In the genomic region with DNA sequence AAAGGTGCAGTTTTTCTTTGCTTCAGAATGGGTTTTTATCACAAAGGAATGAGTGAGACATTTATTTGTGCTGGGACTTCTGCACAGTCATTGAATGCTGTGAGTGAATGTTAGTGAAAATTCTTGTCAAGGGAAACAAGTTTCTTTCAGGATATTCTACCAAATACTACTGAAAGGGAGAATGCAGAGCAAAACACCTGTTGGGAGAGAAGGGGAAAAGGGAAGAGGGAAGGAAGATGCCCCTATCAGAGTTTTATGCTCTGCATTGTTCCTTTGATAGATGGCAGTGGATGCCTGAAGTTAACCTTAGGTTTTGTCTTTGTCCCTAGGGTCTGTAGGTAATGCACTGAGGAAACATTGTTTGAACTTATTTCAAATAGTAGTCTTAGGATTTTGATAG, we compare ENCODE assay signal across 7 cellular contexts. TPM values are rescaled to one million over a fixed set of nuclear protein-coding genes. Genes with fewer than 3 reads are reported as not detected.
A peak's percentile ranks its signal among the peaks of the same experiment; 100 is the strongest.
DNase-seq lines count a peak whose midpoint lies in the region; ATAC-seq, FAIRE-seq and TF ChIP-seq lines count a peak whose summit lies in the region.
"Had no signal": no experiment of that assay in that cellular context is flagged by ENCODE, and none has a peak within 500 bp of the region (broad histone marks: within the 10 kb centered on the region; RNA-seq: fewer than 3 reads in every experiment).

No MANE protein-coding gene starts in this region.

- CTCF ChIA-PET in GM12878 (lab: Yijun Ruan, JAX), result interaction anchor here (4.6 kb wide), 1 partner anchor 55 kb away, joined by 34 read pairs; the partner anchor contains the start of gene MRM1

- H2AFZ ChIP-seq in Loucy (ENCODE audit: low read length) (no peak overlapping the region), GM12878 (ENCODE audit: control insufficient read depth, low read depth, low read length) (no peak overlapping the region)

- H3K27me3 ChIP-seq in Loucy (ENCODE audit: insufficient read depth, low read length, poor library complexity, severe bottlenecking), result no peaks in the 10 kb centered on the region
- H3K27me3 ChIP-seq in GM12878 (replicated peaks in 1 of 2; ENCODE audit: control insufficient read depth in 2 of 2, insufficient read depth in 2 of 2, low read length in 1 of 2), result no peaks in the 10 kb centered on the region
- H3K27me3 ChIP-seq in psoas muscle (ENCODE audit: insufficient read depth in 3 of 3, low read length in 2 of 3), result no peaks in the 10 kb centered on the region
- H3K27me3 ChIP-seq: foreskin keratinocyte had no signal

- FAIRE-seq in GM12878 (lab: Jason Lieb, UNC), result no peak

- H3K27ac ChIP-seq in GM12878 (ENCODE audit: control insufficient read depth, insufficient read depth) (no peak overlapping the region), psoas muscle (peak overlapping the region; percentile 100)
- H3K27ac ChIP-seq: foreskin keratinocyte had no signal

- H4K20me1 ChIP-seq in Loucy (ENCODE audit: insufficient read depth, low read length, poor library complexity, severe bottlenecking) (peaks cover 67% of the 10 kb centered on the region), GM12878 (ENCODE audit: control insufficient read depth, insufficient read depth) (no peaks in the 10 kb centered on the region; the same call in 1 of the 2 replicates)

- no peak for ATAC-seq in GM12878
- ATAC-seq in psoas muscle, result no peak
- no peak for ATAC-seq in HG02588 (IDR thresholded peaks at IDR 0.05; ENCODE audit: unreplicated experiment)
- ATAC-seq in HG03520 (IDR thresholded peaks at IDR 0.05; ENCODE audit: unreplicated experiment), result no peak
- ATAC-seq: foreskin keratinocyte had no signal

- no peaks in the 10 kb centered on the region for H3K36me3 ChIP-seq in Loucy (ENCODE audit: insufficient read depth, low read length)
- no peaks in the 10 kb centered on the region; a peak in 1 of 4 replicates for H3K36me3 ChIP-seq in GM12878 (ENCODE audit: control insufficient read depth in 2 of 2, insufficient read depth in 2 of 2, low read length in 1 of 2)
- H3K36me3 ChIP-seq in psoas muscle (ENCODE audit: insufficient read depth in 1 of 2, low read depth in 1 of 2), result peaks cover 2 to 14% of the 10 kb centered on the region in 2 donors

- RAD21 ChIA-PET in GM12878 (lab: Charles Lee; ENCODE audit: unreplicated experiment), result no interaction called here

- SMC1A ChIA-PET in GM12878 (lab: Charles Lee; ENCODE audit: uncharacterized antibody, unreplicated experiment), result interaction anchor here (1.6 kb wide), 1 partner anchor 18 kb away, joined by 3 read pairs; no protein-coding TSS in a partner anchor

- POLR2A ChIA-PET in GM12878 (lab: Charles Lee), result interaction anchor here (0.6 to 4.9 kb wide), 4 partner anchors 11 to 54 kb away, joined by 3 to 28 read pairs (median 4); partner anchors contain the start of gene MRM1

- H3K4me2 ChIP-seq in Loucy (ENCODE audit: low read depth, low read length, poor library complexity, severe bottlenecking), result peak overlapping the region; percentile 97
- H3K4me2 ChIP-seq in GM12878 (ENCODE audit: control insufficient read depth, insufficient read depth), result peak overlapping the region; percentile 39; the same call in 1 of the 2 replicates

- H3K4me1 ChIP-seq in Loucy (ENCODE audit: insufficient read depth, low read length, poor library complexity, severe bottlenecking) (peaks cover 36% of the 10 kb centered on the region), GM12878 (ENCODE audit: control insufficient read depth, insufficient read depth, low read length) (peaks cover 16% of the 10 kb centered on the region; the same call in 1 of the 2 replicates), psoas muscle (peaks cover 60% of the 10 kb centered on the region)

- H3K9ac ChIP-seq in Loucy (ENCODE audit: low read depth, low read length, poor library complexity, severe bottlenecking), result peak overlapping the region; percentile 98
- H3K9ac ChIP-seq in GM12878 (ENCODE audit: control insufficient read depth, insufficient read depth, low read length), result no peak overlapping the region

- in situ Hi-C loops in GM12878 (cut with MboI), result no loop called here

- intact Hi-C loops in GM12878 (cut with micrococcal nuclease; ENCODE audit: unreplicated experiment), result loop anchor here (5.0 kb wide), 1 partner anchor 55 kb away; the partner anchor contains the start of gene MRM1
- intact Hi-C loops in psoas muscle (cut with DNase I), result no loop called here

- TF ChIP-seq CTCF in Loucy (conservative IDR thresholded peaks at IDR 0.05; ENCODE audit: low read length) (no peak), GM12878 (IDR thresholded peaks at IDR 0.05 in 2 of 3, conservative IDR thresholded peaks at IDR 0.05 in 1 of 3; ENCODE audit: control insufficient read depth in 2 of 3, extremely low read depth in 1 of 3, insufficient read depth in 1 of 3, low read depth in 3 of 3, low read length in 3 of 3) (no peak), psoas muscle (IDR thresholded peaks at IDR 0.05) (no peak)

- no peak for TF ChIP-seq RAD21 in GM12878 (IDR thresholded peaks at IDR 0.05; ENCODE audit: insufficient read depth, low read depth, low read length)

- H3K9me2 ChIP-seq in Loucy (replicated peaks; ENCODE audit: low read depth, low read length), result no peaks in the 10 kb centered on the region

- H3K9me3 ChIP-seq in Loucy (ENCODE audit: insufficient read depth, low read depth, low read length) (no peaks in the 10 kb centered on the region), GM12878 (replicated peaks; ENCODE audit: control insufficient read depth, insufficient read depth, low read length) (no peaks in the 10 kb centered on the region), psoas muscle (no peaks in the 10 kb centered on the region)

- H3K79me2 ChIP-seq in Loucy (ENCODE audit: insufficient read depth, low read length), result peaks cover 90% of the 10 kb centered on the region
- H3K79me2 ChIP-seq in GM12878 (ENCODE audit: control insufficient read depth, insufficient read depth, low read length), result peaks cover 62% of the 10 kb centered on the region

- DNase-seq in GM12878 (ENCODE audit: low read depth, low spot score), result no peak
- DNase-seq in psoas muscle, result no peak
- DNase-seq: foreskin keratinocyte, NCI-H2171 had no signal

- TF ChIP-seq EP300 in GM12878 (IDR thresholded peaks at IDR 0.05; ENCODE audit: borderline replicate concordance in 1 of 2, control insufficient read depth in 1 of 2, low read depth in 2 of 2, low read length in 2 of 2), result no peak

- no TSS peak for BruUV-seq in GM12878 (replicated peaks; lab: Mats Ljungman, UMichigan)

- H3F3A ChIP-seq in Loucy (ENCODE audit: low read depth), result peaks cover 12% of the 10 kb centered on the region; the same call in 1 of the 2 replicates

- no peak for TF ChIP-seq POLR2A in GM12878 (IDR thresholded peaks at IDR 0.05; ENCODE audit: low read depth, low read length)

- H3K4me3 ChIP-seq in Loucy (ENCODE audit: low read length, poor library complexity, severe bottlenecking) (peak overlapping the region; percentile 99), GM12878 (no peak overlapping the region; the same call in 1 of the 2 replicates), psoas muscle (peak overlapping the region; percentile 88)

RNA-seq across cellular contexts. Expression of gene GGNBP2, which starts 3.1 kb away (rescaled TPM):
- 121 and 134 TPM in 2 replicates for total RNA-seq in GM12878 (2013; cell fraction: nucleolus; rRNA removed)
- 46.7 and 54.2 TPM in 2 replicates for total RNA-seq in GM12878 (2014; rRNA removed)
- 61.5 and 62.2 TPM in 2 replicates for total RNA-seq in GM12878 (2014; rRNA removed; fragmentation: Illumina TruSeq; extraction: Trizol)
- total RNA-seq in GM12878 (2021), result 49.9 and 54.4 TPM in 2 replicates
- 33.7 TPM for polyA plus RNA-seq in GM12878 (2011; ENCODE audit: low read depth)
- polyA plus RNA-seq in GM12878 (2011; rRNA removed), result 75.2 and 82.0 TPM in 2 replicates
- 58.5 and 61.0 TPM in 2 replicates for polyA plus RNA-seq in GM12878 (2011; cell fraction: cytosol; rRNA removed)
- 94.2 and 94.6 TPM in 2 replicates for polyA plus RNA-seq in GM12878 (2011; cell fraction: nucleus; rRNA removed)
- 38.7 and 52.0 TPM in 2 replicates for polyA plus RNA-seq in GM12878 (2012)
- polyA plus RNA-seq in GM12878 (2014; fragmentation: Illumina TruSeq; extraction: Trizol), result 72.3 and 85.6 TPM in 2 replicates
- polyA plus RNA-seq in GM12878 (2014; fragmentation: Nextera tagmentation; extraction: Ambion mirVana), result 10 to 100 TPM; 36.3 to 36.4 TPM
- 51.3 and 53.3 TPM in 2 replicates for polyA plus RNA-seq in GM12878 (2014; rRNA removed)
- polyA plus RNA-seq in GM12878 (2016; fragmentation: Nextera tagmentation; extraction: Ambion mirVana), result 10 to 100 TPM; 40.2 to 41.3 TPM
- polyA minus RNA-seq in GM12878 (2011; rRNA and poly(A)+ RNA removed), result 76.2 and 103 TPM in 2 replicates
- 12.8 and 20.0 TPM in 2 replicates for polyA minus RNA-seq in GM12878 (2011; cell fraction: cytosol; rRNA and poly(A)+ RNA removed)
- polyA minus RNA-seq in GM12878 (2011; cell fraction: nucleus; rRNA and poly(A)+ RNA removed), result 30.2 and 49.7 TPM in 2 replicates
- 10 to 100 TPM; 35.6 to 54.4 (median 39.7) TPM for total RNA-seq in psoas muscle
- 10 to 100 TPM; 29.2 to 44.6 (median 40.0) TPM for polyA plus RNA-seq in psoas muscle

RNA-seq across cellular contexts. Expression of gene PIGW, which starts 13.0 kb away (rescaled TPM):
- 7.9 and 10.7 TPM in 2 replicates for total RNA-seq in GM12878 (2013; cell fraction: nucleolus; rRNA removed)
- total RNA-seq in GM12878 (2014; rRNA removed), result 11.4 and 11.8 TPM in 2 replicates
- 11.1 and 12.3 TPM in 2 replicates for total RNA-seq in GM12878 (2014; rRNA removed; fragmentation: Illumina TruSeq; extraction: Trizol)
- 12.9 and 15.3 TPM in 2 replicates for total RNA-seq in GM12878 (2021)
- 9.9 TPM for polyA plus RNA-seq in GM12878 (2011; ENCODE audit: low read depth)
- 13.6 and 15.1 TPM in 2 replicates for polyA plus RNA-seq in GM12878 (2011; rRNA removed)
- 7.4 and 7.6 TPM in 2 replicates for polyA plus RNA-seq in GM12878 (2011; cell fraction: cytosol; rRNA removed)
- polyA plus RNA-seq in GM12878 (2011; cell fraction: nucleus; rRNA removed), result 3.3 and 4.4 TPM in 2 replicates
- 6.6 and 9.8 TPM in 2 replicates for polyA plus RNA-seq in GM12878 (2012)
- polyA plus RNA-seq in GM12878 (2014; fragmentation: Illumina TruSeq; extraction: Trizol), result 21.5 and 26.1 TPM in 2 replicates
- 1 to 10 TPM; 6.0 to 9.5 TPM for polyA plus RNA-seq in GM12878 (2014; fragmentation: Nextera tagmentation; extraction: Ambion mirVana)
- polyA plus RNA-seq in GM12878 (2014; rRNA removed), result 13.7 and 13.9 TPM in 2 replicates
- 10 to 100 TPM; 24.4 to 31.5 TPM for polyA plus RNA-seq in GM12878 (2016; fragmentation: Nextera tagmentation; extraction: Ambion mirVana)
- 2.8 and 3.5 TPM in 2 replicates for polyA minus RNA-seq in GM12878 (2011; rRNA and poly(A)+ RNA removed)
- 2.1 and 3.1 TPM in 2 replicates for polyA minus RNA-seq in GM12878 (2011; cell fraction: cytosol; rRNA and poly(A)+ RNA removed)
- 3.7 and 5.7 TPM in 2 replicates for polyA minus RNA-seq in GM12878 (2011; cell fraction: nucleus; rRNA and poly(A)+ RNA removed)
- total RNA-seq in psoas muscle, result 10 to 100 TPM in 3 of 4 donors, 1 to 10 TPM in 1; 6.2 to 14.9 (median 10.6) TPM
- polyA plus RNA-seq in psoas muscle, result 10 to 100 TPM in 2 of 3 donors, 1 to 10 TPM in 1; 5.5 to 18.0 (median 16.8) TPM

RNA-seq across cellular contexts. Expression of gene MYO19, which starts 13.1 kb away (rescaled TPM):
- total RNA-seq in GM12878 (2013; cell fraction: nucleolus; rRNA removed), result 272 and 301 TPM in 2 replicates
- total RNA-seq in GM12878 (2014; rRNA removed) (94.1 and 99.9 TPM in 2 replicates), GM12878 (2014; rRNA removed; fragmentation: Illumina TruSeq; extraction: Trizol) (62.5 and 63.8 TPM in 2 replicates), GM12878 (2021) (72.1 and 94.0 TPM in 2 replicates), psoas muscle (10 to 100 TPM; 10.1 to 19.2 (median 13.7) TPM)
- polyA plus RNA-seq in GM12878 (2011; ENCODE audit: low read depth), result 31.7 TPM
- polyA plus RNA-seq in GM12878 (2011; rRNA removed) (39.7 and 71.7 TPM in 2 replicates), GM12878 (2014; fragmentation: Illumina TruSeq; extraction: Trizol) (59.1 and 76.8 TPM in 2 replicates), GM12878 (2014; fragmentation: Nextera tagmentation; extraction: Ambion mirVana) (10 to 100 TPM; 11.4 to 12.2 TPM), GM12878 (2014; rRNA removed) (103 and 109 TPM in 2 replicates), GM12878 (2016; fragmentation: Nextera tagmentation; extraction: Ambion mirVana) (10 to 100 TPM; 39.9 to 45.4 TPM), psoas muscle (10 to 100 TPM; 13.9 to 28.7 (median 15.2) TPM)
- polyA plus RNA-seq in GM12878 (2011; cell fraction: cytosol; rRNA removed), result 70.5 and 91.2 TPM in 2 replicates
- polyA plus RNA-seq in GM12878 (2011; cell fraction: nucleus; rRNA removed), result 584 and 632 TPM in 2 replicates
- 30.5 and 32.5 TPM in 2 replicates for polyA plus RNA-seq in GM12878 (2012)
- 103 and 116 TPM in 2 replicates for polyA minus RNA-seq in GM12878 (2011; rRNA and poly(A)+ RNA removed)
- 27.9 and 44.6 TPM in 2 replicates for polyA minus RNA-seq in GM12878 (2011; cell fraction: cytosol; rRNA and poly(A)+ RNA removed)
- polyA minus RNA-seq in GM12878 (2011; cell fraction: nucleus; rRNA and poly(A)+ RNA removed), result 149 and 242 TPM in 2 replicates

RNA-seq across cellular contexts. Expression of gene DHRS11, which starts 43.9 kb away (rescaled TPM):
- total RNA-seq in GM12878 (2013; cell fraction: nucleolus; rRNA removed), result 13.4 and 16.1 TPM in 2 replicates
- 13.2 and 13.3 TPM in 2 replicates for total RNA-seq in GM12878 (2014; rRNA removed)
- total RNA-seq in GM12878 (2014; rRNA removed; fragmentation: Illumina TruSeq; extraction: Trizol), result 9.0 and 9.4 TPM in 2 replicates
- total RNA-seq in GM12878 (2021), result 12.0 and 13.1 TPM in 2 replicates
- 6.0 TPM for polyA plus RNA-seq in GM12878 (2011; ENCODE audit: low read depth)
- 13.3 and 23.0 TPM in 2 replicates for polyA plus RNA-seq in GM12878 (2011; rRNA removed)
- polyA plus RNA-seq in GM12878 (2011; cell fraction: cytosol; rRNA removed), result 32.0 and 35.9 TPM in 2 replicates
- 37.7 and 38.6 TPM in 2 replicates for polyA plus RNA-seq in GM12878 (2011; cell fraction: nucleus; rRNA removed)
- polyA plus RNA-seq in GM12878 (2012), result 6.8 and 7.1 TPM in 2 replicates
- 18.0 and 20.2 TPM in 2 replicates for polyA plus RNA-seq in GM12878 (2014; fragmentation: Illumina TruSeq; extraction: Trizol)
- 1 to 10 TPM; 3.4 to 5.8 TPM for polyA plus RNA-seq in GM12878 (2014; fragmentation: Nextera tagmentation; extraction: Ambion mirVana)
- polyA plus RNA-seq in GM12878 (2014; rRNA removed), result 18.3 and 23.0 TPM in 2 replicates
- polyA plus RNA-seq in GM12878 (2016; fragmentation: Nextera tagmentation; extraction: Ambion mirVana), result 10 to 100 TPM; 15.9 to 19.5 TPM
- polyA minus RNA-seq in GM12878 (2011; rRNA and poly(A)+ RNA removed), result 23.6 and 27.9 TPM in 2 replicates
- 5.9 and 10.3 TPM in 2 replicates for polyA minus RNA-seq in GM12878 (2011; cell fraction: cytosol; rRNA and poly(A)+ RNA removed)
- 5.0 and 8.2 TPM in 2 replicates for polyA minus RNA-seq in GM12878 (2011; cell fraction: nucleus; rRNA and poly(A)+ RNA removed)
- 10 to 100 TPM in 3 of 4 donors, 1 to 10 TPM in 1; 9.4 to 16.0 (median 13.4) TPM for total RNA-seq in psoas muscle
- polyA plus RNA-seq in psoas muscle, result 10 to 100 TPM; 12.0 to 20.5 (median 14.5) TPM

RNA-seq across cellular contexts. Expression of gene MRM1, which starts 53.6 kb away (rescaled TPM):
- 24.3 and 26.3 TPM in 2 replicates for total RNA-seq in GM12878 (2013; cell fraction: nucleolus; rRNA removed)
- total RNA-seq in GM12878 (2014; rRNA removed), result 11.8 and 15.0 TPM in 2 replicates
- total RNA-seq in GM12878 (2014; rRNA removed; fragmentation: Illumina TruSeq; extraction: Trizol), result 8.8 and 8.9 TPM in 2 replicates
- total RNA-seq in GM12878 (2021), result 15.8 and 15.9 TPM in 2 replicates
- 2.1 TPM for polyA plus RNA-seq in GM12878 (2011; ENCODE audit: low read depth)
- 6.9 and 11.4 TPM in 2 replicates for polyA plus RNA-seq in GM12878 (2011; rRNA removed)
- 15.4 and 19.3 TPM in 2 replicates for polyA plus RNA-seq in GM12878 (2011; cell fraction: cytosol; rRNA removed)
- 13.9 and 20.2 TPM in 2 replicates for polyA plus RNA-seq in GM12878 (2011; cell fraction: nucleus; rRNA removed)
- 5.8 and 7.7 TPM in 2 replicates for polyA plus RNA-seq in GM12878 (2012)
- 3.3 and 11.3 TPM in 2 replicates for polyA plus RNA-seq in GM12878 (2014; fragmentation: Illumina TruSeq; extraction: Trizol)
- polyA plus RNA-seq in GM12878 (2014; fragmentation: Nextera tagmentation; extraction: Ambion mirVana), result 1 to 10 TPM in 1 of 2 experiments, under 1 TPM in 1; 0.23 to 1.7 TPM
- polyA plus RNA-seq in GM12878 (2014; rRNA removed), result 16.9 and 17.4 TPM in 2 replicates
- 10 to 100 TPM; 15.8 to 16.7 TPM for polyA plus RNA-seq in GM12878 (2016; fragmentation: Nextera tagmentation; extraction: Ambion mirVana)
- 3.2 and 8.6 TPM in 2 replicates for polyA minus RNA-seq in GM12878 (2011; rRNA and poly(A)+ RNA removed)
- 7.1 and 7.2 TPM in 2 replicates for polyA minus RNA-seq in GM12878 (2011; cell fraction: cytosol; rRNA and poly(A)+ RNA removed)
- 8.0 and 15.0 TPM in 2 replicates for polyA minus RNA-seq in GM12878 (2011; cell fraction: nucleus; rRNA and poly(A)+ RNA removed)
- 10 to 100 TPM in 1 of 4 donors, 1 to 10 TPM in 3; 8.7 to 12.1 (median 8.9) TPM for total RNA-seq in psoas muscle
- 10 to 100 TPM; 11.1 to 30.6 (median 18.3) TPM for polyA plus RNA-seq in psoas muscle
